In genomic region chr6:73079978-73080377, GRCh38 we compare ENCODE assay signal across 12 cellular contexts.
DNase-seq lines count a peak whose midpoint lies in the region; ATAC-seq, FAIRE-seq and TF ChIP-seq lines count a peak whose summit lies in the region.
"Had no signal": no experiment of that assay in that cellular context is flagged by ENCODE, and none has a peak within 500 bp of the region (broad histone marks: within the 10 kb centered on the region; RNA-seq: fewer than 3 reads in every experiment).

No MANE protein-coding gene starts in this region.

- peaks cover 2% of the 10 kb centered on the region for H3K36me3 Mint-ChIP-seq in CD8-positive, alpha-beta T cell
- H3K36me3 Mint-ChIP-seq: activated naive CD8-positive, alpha-beta T cell treated with anti-CD3 and anti-CD28 coated beads, Interleukin-2, amount 10 ng/mL, durations not matched to agents 7 days and 5 days had no signal

- TF ChIP-seq POLR2A in A549 (IDR thresholded peaks at IDR 0.05; ENCODE audit: low read length) = no peak

- CTCF ChIA-PET in A549 (lab: Yijun Ruan, JAX) (interaction anchor here (1.2 to 1.8 kb wide), 2 partner anchors 49 to 464 kb away, joined by 3 read pairs; no protein-coding TSS in a partner anchor), SK-N-SH (lab: Yijun Ruan, JAX) (no interaction called here)
- CTCF ChIA-PET in CD8-positive, alpha-beta T cell (lab: Charles Lee) = no interaction called here

- 12% methylated on average over 3 of the region's 3 CpGs for whole genome bisulfite sequencing in A549 (ENCODE audit: missing lambda C conversion rate)
- WGBS in SK-N-SH (ENCODE audit: low lambda C conversion rate) = 42% methylated on average over 3 of the region's 3 CpGs

- no peak for TF ChIP-seq CTCF in A549 (IDR thresholded peaks at IDR 0.05)
- TF ChIP-seq CTCF in SK-N-SH (IDR thresholded peaks at IDR 0.05) = no peak
- TF ChIP-seq CTCF in CD8-positive, alpha-beta T cell (IDR thresholded peaks at IDR 0.05) = no peak
- TF ChIP-seq CTCF in dorsolateral prefrontal cortex (IDR thresholded peaks at IDR 0.05 in 54 of 56, conservative IDR thresholded peaks at IDR 0.05 in 2 of 56; ENCODE audit: low read depth in 1 of 56, partially characterized antibody in 56 of 56) = no peak
- TF ChIP-seq CTCF in BE2C (IDR thresholded peaks at IDR 0.05; ENCODE audit: low read depth, low read length) = no peak

- H3K27ac ChIP-seq in A549 (peak overlapping the region; percentile 59 to 82), SK-N-SH (ENCODE audit: low read depth in 2 of 2, low read length in 1 of 2) (peak overlapping the region; percentile 22 to 83; a peak in 3 of 4 replicates), dorsolateral prefrontal cortex (peak overlapping the region in 1 of 59 donors; percentile 14)
- no peak overlapping the region for H3K27ac ChIP-seq in CD8-positive, alpha-beta T cell (ENCODE audit: low read depth, low read length)

- FAIRE-seq in A549 (lab: Jason Lieb, UNC) = no peak

- H3K27me3 Mint-ChIP-seq in CD8-positive, alpha-beta T cell (ENCODE audit: low read depth) = no peaks in the 10 kb centered on the region
- H3K27me3 Mint-ChIP-seq: activated CD4-positive, alpha-beta T cell treated with anti-CD3 and anti-CD28 coated beads, Interleukin-2, amount 10 ng/mL, durations not matched to agents 24 days and 14 days; activated naive CD8-positive, alpha-beta T cell treated with anti-CD3 and anti-CD28 coated beads, Interleukin-2, amount 10 ng/mL, durations not matched to agents 7 days and 5 days had no signal

- no peak overlapping the region for H3K27ac Mint-ChIP-seq in CD8-positive, alpha-beta T cell
- H3K27ac Mint-ChIP-seq: activated CD4-positive, alpha-beta T cell treated with anti-CD3 and anti-CD28 coated beads, Interleukin-2, amount 10 ng/mL, durations not matched to agents 24 days and 14 days; activated naive CD8-positive, alpha-beta T cell treated with anti-CD3 and anti-CD28 coated beads, Interleukin-2, amount 10 ng/mL, durations not matched to agents 7 days and 5 days had no signal

- H3K4me2 ChIP-seq in A549 = peak overlapping the region; percentile 62
- H3K4me2 ChIP-seq in SK-N-SH = peak overlapping the region; percentile 45

- no peaks in the 10 kb centered on the region for H4K20me1 ChIP-seq in SK-N-SH (ENCODE audit: insufficient read depth)

- ATAC-seq in A549 = peak in 1 of 2 experiments; percentile 49; a peak in 3 of 6 replicates
- ATAC-seq in GM19043 (IDR thresholded peaks at IDR 0.05; ENCODE audit: low read depth, unreplicated experiment) = peak; percentile 67
- peak; percentile 57 for ATAC-seq in HG02938 (IDR thresholded peaks at IDR 0.05; ENCODE audit: unreplicated experiment)
- no peak for ATAC-seq in CD8-positive, alpha-beta T cell

- peak in 1 of 2 experiments; percentile 3; a peak in 1 of 5 replicates for TF ChIP-seq EP300 in A549 (IDR thresholded peaks at IDR 0.05)
- TF ChIP-seq EP300 in SK-N-SH (IDR thresholded peaks at IDR 0.05; ENCODE audit: borderline replicate concordance in 1 of 2, low read depth in 1 of 2, low read length in 1 of 2) = no peak

- POLR2A ChIA-PET in A549 (lab: Yijun Ruan, JAX) = no interaction called here
- POLR2A ChIA-PET in SK-N-SH (lab: Yijun Ruan, JAX) = no interaction called here
- POLR2A ChIA-PET in CD8-positive, alpha-beta T cell (lab: Charles Lee) = no interaction called here

- peak overlapping the region; percentile 43; the same call in 1 of the 2 replicates for H3K9ac ChIP-seq in SK-N-SH

- TF ChIP-seq RAD21 in A549 (conservative IDR thresholded peaks at IDR 0.05 in 1 of 2, IDR thresholded peaks at IDR 0.05 in 1 of 2) = no peak
- TF ChIP-seq RAD21 in SK-N-SH (IDR thresholded peaks at IDR 0.05; ENCODE audit: low read length) = no peak

- no peaks in the 10 kb centered on the region for H3K9me2 ChIP-seq in SK-N-SH

- no peaks in the 10 kb centered on the region for H3K27me3 ChIP-seq in SK-N-SH (ENCODE audit: insufficient read depth)
- H3K27me3 ChIP-seq in CD8-positive, alpha-beta T cell (ENCODE audit: insufficient read depth, low read length) = no peaks in the 10 kb centered on the region
- H3K27me3 ChIP-seq in dorsolateral prefrontal cortex = no peaks in the 10 kb centered on the region
- H3K27me3 ChIP-seq in BE2C = no peaks in the 10 kb centered on the region

- DNase-seq in A549 (ENCODE audit: low read depth in 1 of 2, low spot score in 1 of 2) (peak in 1 of 2 experiments; percentile 9), SK-N-SH (no peak), midbrain (lab: John Stamatoyannopoulos, UW) (no peak), dorsolateral prefrontal cortex (no peak), BE2C (no peak)
- no peak for DNase-seq in CD8-positive, alpha-beta T cell
- DNase-seq: activated CD4-positive, alpha-beta T cell treated with anti-CD3 and anti-CD28 coated beads, Interleukin-2, amount 10 ng/mL, durations not matched to agents 24 days and 14 days; activated naive CD8-positive, alpha-beta T cell treated with anti-CD3 and anti-CD28 coated beads, Interleukin-2, amount 10 ng/mL, durations not matched to agents 7 days and 5 days; Kasumi-1; NCI-H446 had no signal

- H3K9me3 ChIP-seq in A549 = no peaks in the 10 kb centered on the region
- no peaks in the 10 kb centered on the region for H3K9me3 ChIP-seq in SK-N-SH
- H3K9me3 ChIP-seq in CD8-positive, alpha-beta T cell (ENCODE audit: low read length) = no peaks in the 10 kb centered on the region
- no peaks in the 10 kb centered on the region for H3K9me3 ChIP-seq in BE2C

- H3K36me3 ChIP-seq in SK-N-SH (replicated peaks in 1 of 2; ENCODE audit: control insufficient read depth in 1 of 2, insufficient read depth in 2 of 2, low read length in 1 of 2) = peaks cover 0 to 23% of the 10 kb centered on the region in 2 experiments
- no peaks in the 10 kb centered on the region for H3K36me3 ChIP-seq in CD8-positive, alpha-beta T cell (ENCODE audit: insufficient read depth, low read length)
- H3K36me3 ChIP-seq in BE2C = no peaks in the 10 kb centered on the region

- peaks cover 27% of the 10 kb centered on the region for H3F3A ChIP-seq in SK-N-SH (replicated peaks; ENCODE audit: insufficient read depth)

- H3K4me3 Mint-ChIP-seq in CD8-positive, alpha-beta T cell = no peak overlapping the region
- H3K4me3 Mint-ChIP-seq: activated CD4-positive, alpha-beta T cell treated with anti-CD3 and anti-CD28 coated beads, Interleukin-2, amount 10 ng/mL, durations not matched to agents 24 days and 14 days; activated naive CD8-positive, alpha-beta T cell treated with anti-CD3 and anti-CD28 coated beads, Interleukin-2, amount 10 ng/mL, durations not matched to agents 7 days and 5 days had no signal

- no peaks in the 10 kb centered on the region for H3K4me1 Mint-ChIP-seq in CD8-positive, alpha-beta T cell (ENCODE audit: low read depth)
- H3K4me1 Mint-ChIP-seq: activated CD4-positive, alpha-beta T cell treated with anti-CD3 and anti-CD28 coated beads, Interleukin-2, amount 10 ng/mL, durations not matched to agents 24 days and 14 days; activated naive CD8-positive, alpha-beta T cell treated with anti-CD3 and anti-CD28 coated beads, Interleukin-2, amount 10 ng/mL, durations not matched to agents 7 days and 5 days had no signal

- no peak overlapping the region; the same call in 1 of the 2 replicates for H2AFZ ChIP-seq in SK-N-SH (ENCODE audit: low read depth)

- H3K9me3 Mint-ChIP-seq in CD8-positive, alpha-beta T cell = no peaks in the 10 kb centered on the region
- H3K9me3 Mint-ChIP-seq: activated CD4-positive, alpha-beta T cell treated with anti-CD3 and anti-CD28 coated beads, Interleukin-2, amount 10 ng/mL, durations not matched to agents 24 days and 14 days; activated naive CD8-positive, alpha-beta T cell treated with anti-CD3 and anti-CD28 coated beads, Interleukin-2, amount 10 ng/mL, durations not matched to agents 7 days and 5 days had no signal

- intact Hi-C loops in CD8-positive, alpha-beta T cell (cut with DNase I, micrococcal nuclease) = no loop called here
- intact Hi-C loops in dorsolateral prefrontal cortex (cut with DNase I) = no loop called here

- H3K4me1 ChIP-seq in A549 (peaks cover 52% of the 10 kb centered on the region), SK-N-SH (ENCODE audit: control insufficient read depth in 1 of 2, insufficient read depth in 2 of 2, low read depth in 1 of 2, low read length in 1 of 2) (peaks cover 0 to 14% of the 10 kb centered on the region in 2 experiments; a peak in 3 of 4 replicates), BE2C (no peaks in the 10 kb centered on the region)
- H3K4me1 ChIP-seq in CD8-positive, alpha-beta T cell (ENCODE audit: insufficient read depth, low read length) = no peaks in the 10 kb centered on the region

- no peaks in the 10 kb centered on the region for H3K79me2 ChIP-seq in SK-N-SH (ENCODE audit: insufficient read depth)

- H3K4me3 ChIP-seq in A549 = no peak overlapping the region
- H3K4me3 ChIP-seq in SK-N-SH (ENCODE audit: low read depth in 2 of 2, low read length in 1 of 2) = no peak overlapping the region
- no peak overlapping the region for H3K4me3 ChIP-seq in CD8-positive, alpha-beta T cell (ENCODE audit: low read depth, low read length)
- H3K4me3 ChIP-seq in dorsolateral prefrontal cortex = no peak overlapping the region
- no peak overlapping the region for H3K4me3 ChIP-seq in BE2C (ENCODE audit: low read depth, low read length)

TF ChIP-seq in A549, 52 proteins besides CTCF, POLR2A, EP300 and RAD21:
- TF ChIP-seq RNF2 (IDR thresholded peaks at IDR 0.05; ENCODE audit: borderline replicate concordance, low read depth) (no peak), EHMT2 (IDR thresholded peaks at IDR 0.05; ENCODE audit: low read depth) (no peak), NR3C1 (IDR thresholded peaks at IDR 0.05) (no peak), CEBPB (IDR thresholded peaks at IDR 0.05) (no peak), MAX (IDR thresholded peaks at IDR 0.05) (no peak), ZFP36 (IDR thresholded peaks at IDR 0.05; ENCODE audit: borderline replicate concordance, partially characterized antibody) (no peak)

TF ChIP-seq in SK-N-SH, 30 proteins besides CTCF, POLR2A, EP300 and RAD21 (continues in another document):
- TF ChIP-seq RFX5 (IDR thresholded peaks at IDR 0.05; ENCODE audit: low read length) (no peak), ELF1 (IDR thresholded peaks at IDR 0.05) (no peak), IRF3 (IDR thresholded peaks at IDR 0.05; ENCODE audit: low read depth, low read length) (no peak), NRF1 (IDR thresholded peaks at IDR 0.05; ENCODE audit: low read depth, low read length) (no peak), MEF2A (IDR thresholded peaks at IDR 0.05; ENCODE audit: borderline replicate concordance, low read depth) (no peak)
